In genomic region chr14:96273629-96274028, GRCh38 we compare ENCODE assay signal across 21 cellular contexts. TPM values are rescaled to one million over a fixed set of nuclear protein-coding genes. Genes with fewer than 3 reads are reported as not detected.
"Had no signal": no experiment of that assay in that cellular context is flagged by ENCODE, and none has a peak within 500 bp of the region (broad histone marks: within the 10 kb centered on the region; RNA-seq: fewer than 3 reads in every experiment).

No MANE protein-coding gene starts in this region.

- H3K9me3 ChIP-seq: testis had no signal

- H3K79me2 ChIP-seq: parathyroid adenoma had no signal

- H3K27me3 ChIP-seq: left lung, testis, upper lobe of right lung had no signal

- DNase-seq: activated CD4-positive, alpha-beta memory T cell treated with anti-CD3 and anti-CD28 coated beads, Interleukin-2, amount 10 ng/mL, durations not matched to agents 7 days and 5 days; activated CD4-positive, alpha-beta T cell treated with anti-CD3 and anti-CD28 coated beads for 48 hours; activated CD4-positive, CD25-positive, alpha-beta regulatory T cell; activated naive CD4-positive, alpha-beta T cell; activated naive CD8-positive, alpha-beta T cell treated with anti-CD3 and anti-CD28 coated beads for 36 hours; amniotic stem cell; dermis blood vessel endothelial cell; effector memory CD8-positive, alpha-beta T cell; left lung; naive thymus-derived CD8-positive, alpha-beta T cell; stimulated activated CD4-positive, alpha-beta T cell treated with anti-CD3 and anti-CD28 coated beads, Interleukin-2, amount 100 ng/mL, for 24 hours; stimulated activated naive CD8-positive, alpha-beta T cell treated with anti-CD3 and anti-CD28 coated beads, Interleukin-15, Interleukin-2, amounts not matched to agents 100 U/mL and 50 U/mL, for 24 hours; T-helper 1 cell; T-helper 9 cell; testis; upper lobe of right lung had no signal

- H3K4me1 ChIP-seq: parathyroid adenoma had no signal

- H2AFZ ChIP-seq: parathyroid adenoma had no signal

- H3K4me3 ChIP-seq: left lung, testis, upper lobe of right lung had no signal

- H3K27ac ChIP-seq: foreskin keratinocyte, left lung, parathyroid adenoma, testis, upper lobe of right lung had no signal

- H3K9ac ChIP-seq: parathyroid adenoma had no signal

- H3K36me3 ChIP-seq: left lung, upper lobe of right lung had no signal

RNA-seq across cellular contexts. Expression of gene BDKRB1, which starts 17.6 kb away (rescaled TPM):
- total RNA-seq: activated CD4-positive, alpha-beta memory T cell treated with anti-CD3 and anti-CD28 coated beads, Interleukin-2, amount 10 ng/mL, durations not matched to agents 7 days and 5 days; activated CD8-positive, alpha-beta memory T cell treated with anti-CD3 and anti-CD28 coated beads, Interleukin-2, amount 10 ng/mL, durations not matched to agents 7 days and 5 days; activated naive CD8-positive, alpha-beta T cell treated with anti-CD3 and anti-CD28 coated beads for 36 hours; activated T-helper 17 cell treated with anti-CD3 and anti-CD28 coated beads, Interleukin-2, amount 50 U/mL, for 72 hours; cardiac septum; dermis blood vessel endothelial cell; naive thymus-derived CD8-positive, alpha-beta T cell; upper lobe of right lung had no signal
- polyA plus RNA-seq: naive thymus-derived CD8-positive, alpha-beta T cell had no signal
